ENCODE assay signal across 1 cellular context in genomic region chr19:48900477-48901452, GRCh38.
TF ChIP-seq lines count a peak whose summit lies in the region.

No MANE protein-coding gene starts in this region.

TF ChIP-seq in HepG2, 621 proteins besides CTCF, POLR2A, EP300 and RAD21 (continued from another document):
- TF ChIP-seq POLR2AphosphoS5 (IDR thresholded peaks at IDR 0.05; ENCODE audit: low read depth, low read length) (no peak), DR1 (CRISPR knock-in tag; IDR thresholded peaks at IDR 0.05) (no peak), HCFC1 (IDR thresholded peaks at IDR 0.05; ENCODE audit: low read depth, low read length) (peak; percentile 70), FOXK1 (CRISPR knock-in tag; IDR thresholded peaks at IDR 0.05; ENCODE audit: borderline replicate concordance, low read depth) (peak; percentile 45; the same call in 1 of the 2 replicates), CAMTA2 (CRISPR knock-in tag; IDR thresholded peaks at IDR 0.05; ENCODE audit: borderline replicate concordance) (0 out of 2 replicates have a peak, but pooled peaks have one; percentile 25), ZNF543 (CRISPR knock-in tag; IDR thresholded peaks at IDR 0.05) (no peak), ZNF44 (CRISPR knock-in tag; IDR thresholded peaks at IDR 0.05) (no peak), RBM39 (IDR thresholded peaks at IDR 0.05; ENCODE audit: low read depth, low read length, poor library complexity, severe bottlenecking) (peak; percentile 57)
